Comparison of ENCODE assay signal across 1 cellular context in the genomic region with DNA sequence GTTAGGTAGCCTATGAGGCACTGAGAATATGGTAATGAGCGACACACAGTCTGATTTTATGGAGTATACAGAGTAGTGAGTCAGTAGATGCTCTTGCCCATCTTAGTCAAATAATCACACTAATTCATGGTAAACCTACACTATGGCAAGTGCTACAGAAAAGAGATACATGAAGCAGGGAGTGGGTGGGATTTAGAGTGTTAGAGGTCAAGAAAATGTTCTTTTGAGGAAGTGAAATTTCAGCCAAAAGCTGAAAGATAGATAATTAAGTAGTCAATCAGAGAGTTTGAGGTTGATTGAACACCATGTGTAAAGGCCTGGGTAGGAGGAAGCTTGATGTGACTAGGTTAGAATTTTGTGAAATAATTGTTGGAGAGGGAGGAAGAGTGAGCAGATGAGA.
A peak's percentile ranks its signal among the peaks of the same experiment; 100 is the strongest.
TF ChIP-seq lines count a peak whose summit lies in the region.

No MANE protein-coding gene starts in this region.

TF ChIP-seq in GM12878, 131 proteins besides CTCF, POLR2A, EP300 and RAD21 (continued from another document and continues in another):
- TF ChIP-seq RELB (IDR thresholded peaks at IDR 0.05; ENCODE audit: low read depth) (peak; percentile 80; the same call in 1 of the 2 replicates), BHLHE40 (IDR thresholded peaks at IDR 0.05; ENCODE audit: borderline replicate concordance in 1 of 2, low read depth in 2 of 2, low read length in 1 of 2) (peak; percentile 42 to 50; a peak in 3 of 4 replicates), NFIC (IDR thresholded peaks at IDR 0.05; ENCODE audit: low read depth, low read length) (peak; percentile 88), SIX5 (IDR thresholded peaks at IDR 0.05; ENCODE audit: low read depth, low read length, severe bottlenecking) (no peak), ZNF687 (IDR thresholded peaks at IDR 0.05) (peak; percentile 32; the same call in 1 of the 2 replicates), BCL3 (IDR thresholded peaks at IDR 0.05; ENCODE audit: borderline replicate concordance, insufficient read depth, low read depth, low read length, poor library complexity, severe bottlenecking) (no peak), HDAC6 (IDR thresholded peaks at IDR 0.05; ENCODE audit: unreplicated experiment) (no peak), MTA2 (IDR thresholded peaks at IDR 0.05; ENCODE audit: low read depth) (peak; percentile 99), TAF1 (IDR thresholded peaks at IDR 0.05; ENCODE audit: borderline replicate concordance, low read depth, low read length) (no peak), FOXM1 (IDR thresholded peaks at IDR 0.05; ENCODE audit: low read depth, low read length) (peak; percentile 87; the same call in 1 of the 2 replicates), ZBTB40 (IDR thresholded peaks at IDR 0.05; ENCODE audit: borderline replicate concordance) (no peak), RB1 (IDR thresholded peaks at IDR 0.05; ENCODE audit: borderline replicate concordance) (no peak), NR2F1 (conservative IDR thresholded peaks at IDR 0.05) (peak; percentile 97), BMI1 (IDR thresholded peaks at IDR 0.05; ENCODE audit: borderline replicate concordance) (peak; percentile 89), ZBED1 (IDR thresholded peaks at IDR 0.05; ENCODE audit: borderline replicate concordance) (peak; percentile 39; the same call in 1 of the 2 replicates), NFXL1 (IDR thresholded peaks at IDR 0.05; ENCODE audit: borderline replicate concordance) (no peak), ZNF217 (IDR thresholded peaks at IDR 0.05) (peak; percentile 86), ATF7 (IDR thresholded peaks at IDR 0.05; ENCODE audit: low read depth) (peak; percentile 87), SMC3 (IDR thresholded peaks at IDR 0.05; ENCODE audit: borderline replicate concordance, low read length) (no peak), PBX3 (IDR thresholded peaks at IDR 0.05; ENCODE audit: insufficient replicate concordance, low read depth, low read length) (peak; percentile 47), JUNB (IDR thresholded peaks at IDR 0.05) (peak; percentile 81), TBL1XR1 (IDR thresholded peaks at IDR 0.05; ENCODE audit: low read depth, low read length) (peak; percentile 40; the same call in 1 of the 2 replicates), TCF7 (IDR thresholded peaks at IDR 0.05; ENCODE audit: borderline replicate concordance) (no peak), RELA (IDR thresholded peaks at IDR 0.05; ENCODE audit: borderline replicate concordance, partially characterized antibody) (no peak), SREBF1 (IDR thresholded peaks at IDR 0.05; ENCODE audit: low read length) (no peak), NFYA (IDR thresholded peaks at IDR 0.05; ENCODE audit: borderline replicate concordance, low read depth, low read length) (no peak), MXI1 (IDR thresholded peaks at IDR 0.05; ENCODE audit: low read depth, low read length) (peak; percentile 49; the same call in 1 of the 2 replicates), ZNF622 (IDR thresholded peaks at IDR 0.05) (no peak), E2F8 (IDR thresholded peaks at IDR 0.05; ENCODE audit: low read depth, partially characterized antibody) (no peak), MEF2B (IDR thresholded peaks at IDR 0.05; ENCODE audit: partially characterized antibody, poor library complexity, severe bottlenecking) (peak; percentile 28), YBX1 (IDR thresholded peaks at IDR 0.05) (no peak), PML (IDR thresholded peaks at IDR 0.05; ENCODE audit: low read length) (0 out of 2 replicates have a peak, but pooled peaks have one; percentile 36), CHD1 (IDR thresholded peaks at IDR 0.05; ENCODE audit: low read depth, low read length) (no peak), POU2F2 (IDR thresholded peaks at IDR 0.05; ENCODE audit: borderline replicate concordance, low read depth, low read length) (no peak), CREB1 (IDR thresholded peaks at IDR 0.05; ENCODE audit: low read depth) (no peak)
- TF ChIP-seq, protein P1, sequence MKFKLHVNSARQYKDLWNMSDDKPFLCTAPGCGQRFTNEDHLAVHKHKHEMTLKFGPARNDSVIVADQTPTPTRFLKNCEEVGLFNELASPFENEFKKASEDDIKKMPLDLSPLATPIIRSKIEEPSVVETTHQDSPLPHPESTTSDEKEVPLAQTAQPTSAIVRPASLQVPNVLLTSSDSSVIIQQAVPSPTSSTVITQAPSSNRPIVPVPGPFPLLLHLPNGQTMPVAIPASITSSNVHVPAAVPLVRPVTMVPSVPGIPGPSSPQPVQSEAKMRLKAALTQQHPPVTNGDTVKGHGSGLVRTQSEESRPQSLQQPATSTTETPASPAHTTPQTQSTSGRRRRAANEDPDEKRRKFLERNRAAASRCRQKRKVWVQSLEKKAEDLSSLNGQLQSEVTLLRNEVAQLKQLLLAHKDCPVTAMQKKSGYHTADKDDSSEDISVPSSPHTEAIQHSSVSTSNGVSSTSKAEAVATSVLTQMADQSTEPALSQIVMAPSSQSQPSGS (IDR thresholded peaks at IDR 0.05; ENCODE audit: low read length), result peak; percentile 83
- TF ChIP-seq, protein P2, sequence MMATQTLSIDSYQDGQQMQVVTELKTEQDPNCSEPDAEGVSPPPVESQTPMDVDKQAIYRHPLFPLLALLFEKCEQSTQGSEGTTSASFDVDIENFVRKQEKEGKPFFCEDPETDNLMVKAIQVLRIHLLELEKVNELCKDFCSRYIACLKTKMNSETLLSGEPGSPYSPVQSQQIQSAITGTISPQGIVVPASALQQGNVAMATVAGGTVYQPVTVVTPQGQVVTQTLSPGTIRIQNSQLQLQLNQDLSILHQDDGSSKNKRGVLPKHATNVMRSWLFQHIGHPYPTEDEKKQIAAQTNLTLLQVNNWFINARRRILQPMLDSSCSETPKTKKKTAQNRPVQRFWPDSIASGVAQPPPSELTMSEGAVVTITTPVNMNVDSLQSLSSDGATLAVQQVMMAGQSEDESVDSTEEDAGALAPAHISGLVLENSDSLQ (IDR thresholded peaks at IDR 0.05), result peak; percentile 88
- TF ChIP-seq, protein P3, sequence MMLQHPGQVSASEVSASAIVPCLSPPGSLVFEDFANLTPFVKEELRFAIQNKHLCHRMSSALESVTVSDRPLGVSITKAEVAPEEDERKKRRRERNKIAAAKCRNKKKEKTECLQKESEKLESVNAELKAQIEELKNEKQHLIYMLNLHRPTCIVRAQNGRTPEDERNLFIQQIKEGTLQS (IDR thresholded peaks at IDR 0.05; ENCODE audit: borderline replicate concordance, extremely low read depth, low read depth, low read length), result no peak
- TF ChIP-seq, protein P4, sequence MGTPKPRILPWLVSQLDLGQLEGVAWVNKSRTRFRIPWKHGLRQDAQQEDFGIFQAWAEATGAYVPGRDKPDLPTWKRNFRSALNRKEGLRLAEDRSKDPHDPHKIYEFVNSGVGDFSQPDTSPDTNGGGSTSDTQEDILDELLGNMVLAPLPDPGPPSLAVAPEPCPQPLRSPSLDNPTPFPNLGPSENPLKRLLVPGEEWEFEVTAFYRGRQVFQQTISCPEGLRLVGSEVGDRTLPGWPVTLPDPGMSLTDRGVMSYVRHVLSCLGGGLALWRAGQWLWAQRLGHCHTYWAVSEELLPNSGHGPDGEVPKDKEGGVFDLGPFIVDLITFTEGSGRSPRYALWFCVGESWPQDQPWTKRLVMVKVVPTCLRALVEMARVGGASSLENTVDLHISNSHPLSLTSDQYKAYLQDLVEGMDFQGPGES (IDR thresholded peaks at IDR 0.05), result no peak
